In the genomic region with DNA sequence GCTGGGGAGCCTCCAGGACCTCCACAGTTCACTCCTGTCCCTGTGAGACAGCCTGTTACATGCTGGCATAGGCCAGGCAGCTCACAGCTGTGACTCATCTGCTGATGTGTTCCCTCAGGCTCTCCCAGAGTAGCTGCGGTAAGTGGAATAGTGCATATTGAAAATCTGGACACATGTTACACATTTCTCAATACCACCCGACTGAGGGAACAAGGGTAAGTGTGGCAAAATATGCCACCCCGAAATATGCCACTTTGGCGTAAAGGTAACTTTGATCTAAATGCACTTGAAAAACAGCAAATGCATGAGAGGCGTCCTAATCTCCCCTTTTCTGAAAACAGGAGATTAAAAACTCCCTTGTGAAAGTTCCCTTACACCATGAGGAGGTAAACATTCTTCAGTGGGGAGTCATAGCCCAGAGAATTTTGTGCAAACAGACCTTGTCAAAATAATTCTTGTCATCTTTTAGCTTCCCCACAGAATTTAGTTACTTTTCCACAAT, we compare ENCODE assay signal across 10 cellular contexts.
A peak's percentile ranks its signal among the peaks of the same experiment; 100 is the strongest.
DNase-seq lines count a peak whose midpoint lies in the region; ATAC-seq and TF ChIP-seq lines count a peak whose summit lies in the region.
"Had no signal": no experiment of that assay in that cellular context is flagged by ENCODE, and none has a peak within 500 bp of the region (broad histone marks: within the 10 kb centered on the region; RNA-seq: fewer than 3 reads in every experiment).

No MANE protein-coding gene starts in this region.

- no peaks in the 10 kb centered on the region for H4K20me1 ChIP-seq in smooth muscle cell (ENCODE audit: low read depth)

- peak; percentile 67 to 97 (median 89) for ATAC-seq in heart left ventricle

- DNase-seq in adipocyte (ENCODE audit: low read depth) (peak; percentile 96), heart left ventricle (peak in 3 of 5 donors; percentile 40 to 58 (median 50)), smooth muscle cell (lab: John Stamatoyannopoulos, UW; ENCODE audit: unreplicated experiment) (no peak), NCI-H2081 (lab: John Stamatoyannopoulos, UW) (no peak), NCI-H2171 (lab: John Stamatoyannopoulos, UW) (no peak), HEK293T (ENCODE audit: extremely low spot score) (no peak), T-helper 1 cell (no peak)
- DNase-seq: Karpas-422, transverse colon had no signal

- TF ChIP-seq CTCF in HEK293 (tag by site-specific recombination; IDR thresholded peaks at IDR 0.05), result no peak
- no peak for TF ChIP-seq CTCF in heart left ventricle (IDR thresholded peaks at IDR 0.05)
- TF ChIP-seq CTCF in smooth muscle cell (IDR thresholded peaks at IDR 0.05; ENCODE audit: borderline replicate concordance, insufficient read depth, poor library complexity, severe bottlenecking), result no peak

- POLR2A ChIA-PET in HEK293 (lab: Yijun Ruan, JAX), result no interaction called here
- POLR2A ChIA-PET in HEK293T (lab: Yijun Ruan, JAX), result no interaction called here

- H3K4me2 ChIP-seq in smooth muscle cell, result peak overlapping the region; percentile 82

- H3F3A ChIP-seq in smooth muscle cell (ENCODE audit: low read depth), result peaks cover 14% of the 10 kb centered on the region

- H3K9me3 ChIP-seq in HEK293 (ENCODE audit: control insufficient read depth, insufficient read depth, low read depth, low read length) (no peaks in the 10 kb centered on the region), adipocyte (ENCODE audit: control insufficient read depth, low read length) (no peaks in the 10 kb centered on the region), heart left ventricle (no peaks in the 10 kb centered on the region), smooth muscle cell (replicated peaks; ENCODE audit: low read depth) (no peaks in the 10 kb centered on the region)
- H3K9me3 ChIP-seq: transverse colon had no signal

- H3K4me1 ChIP-seq in HEK293 (ENCODE audit: control insufficient read depth, insufficient read depth, low read length) (no peaks in the 10 kb centered on the region), adipocyte (ENCODE audit: control insufficient read depth, insufficient read depth, low read length) (peaks cover 31% of the 10 kb centered on the region), heart left ventricle (no peaks in the 10 kb centered on the region), smooth muscle cell (ENCODE audit: low read depth) (peaks cover 8% of the 10 kb centered on the region)
- H3K4me1 ChIP-seq: transverse colon had no signal

- intact Hi-C loops in heart left ventricle (cut with DNase I), result loop anchor here in 5 of 10 donors (10.0 kb wide), 5 partner anchors 57 to 447 kb away; no protein-coding TSS in a partner anchor

- H3K36me3 ChIP-seq in HEK293 (ENCODE audit: control insufficient read depth in 2 of 2, insufficient read depth in 1 of 2, low read length in 2 of 2) (no peaks in the 10 kb centered on the region), adipocyte (ENCODE audit: control insufficient read depth, insufficient read depth, low read length, severe bottlenecking) (no peaks in the 10 kb centered on the region), heart left ventricle (no peaks in the 10 kb centered on the region), smooth muscle cell (ENCODE audit: low read depth) (no peaks in the 10 kb centered on the region)
- H3K36me3 ChIP-seq: transverse colon had no signal

- H3K79me2 ChIP-seq in smooth muscle cell (ENCODE audit: low read depth), result no peaks in the 10 kb centered on the region

- WGBS in heart left ventricle, 4 donors, result 70 to 77% (median 76%) methylated on average over 5 of the region's 5 CpGs
- WGBS in smooth muscle cell (ENCODE audit: low lambda C conversion rate), result 28% methylated on average over 5 of the region's 5 CpGs

- CTCF ChIA-PET in HEK293 (lab: Yijun Ruan, JAX), result interaction anchor here (0.7 to 1.5 kb wide), 3 partner anchors 26 to 776 kb away, joined by 3 to 4 read pairs (median 3); a partner anchor contains a TSS
- CTCF ChIA-PET in HEK293T (lab: Yijun Ruan, JAX), result no interaction called here

- H3K27ac ChIP-seq in HEK293 (ENCODE audit: extremely low read depth, low read depth, low read length), result no peak overlapping the region
- H3K27ac ChIP-seq in heart left ventricle, result no peak overlapping the region
- H3K27ac ChIP-seq in smooth muscle cell (ENCODE audit: low read depth), result peak overlapping the region; percentile 87
- H3K27ac ChIP-seq: transverse colon had no signal

- no peak for TF ChIP-seq POLR2A in heart left ventricle (IDR thresholded peaks at IDR 0.05)

- H3K27me3 ChIP-seq in adipocyte (replicated peaks; ENCODE audit: control insufficient read depth, insufficient read depth, low read length), result no peaks in the 10 kb centered on the region
- no peaks in the 10 kb centered on the region for H3K27me3 ChIP-seq in heart left ventricle
- no peaks in the 10 kb centered on the region for H3K27me3 ChIP-seq in smooth muscle cell (ENCODE audit: low read depth)
- H3K27me3 ChIP-seq: transverse colon had no signal

- H2AFZ ChIP-seq in smooth muscle cell (ENCODE audit: low read depth), result no peak overlapping the region

- H3K9ac ChIP-seq in adipocyte (ENCODE audit: low read length) (peak overlapping the region; percentile 75), smooth muscle cell (ENCODE audit: low read depth) (peak overlapping the region; percentile 1)

- no peak overlapping the region for H3K4me3 ChIP-seq in HEK293 (ENCODE audit: low read depth, low read length)
- peak overlapping the region; percentile 41 for H3K4me3 ChIP-seq in adipocyte (ENCODE audit: low read length)
- no peak overlapping the region for H3K4me3 ChIP-seq in heart left ventricle
- H3K4me3 ChIP-seq in smooth muscle cell, result peak overlapping the region; percentile 26
- H3K4me3 ChIP-seq: transverse colon had no signal

TF ChIP-seq in HEK293, 187 proteins besides CTCF, POLR2A, EP300 and RAD21:
- TF ChIP-seq ZNF548 (tag by site-specific recombination; IDR thresholded peaks at IDR 0.05), result no peak
- TF ChIP-seq SCRT2 (tag by site-specific recombination; IDR thresholded peaks at IDR 0.05), result 0 out of 2 replicates have a peak, but pooled peaks have one; percentile 17
TF ChIP-seq in HEK293: peak in this region for 1.

TF ChIP-seq in HEK293T, 16 proteins besides CTCF, POLR2A, EP300 and RAD21:
- no peak for TF ChIP-seq CTBP1 (IDR thresholded peaks at IDR 0.05; ENCODE audit: borderline replicate concordance)
- TF ChIP-seq BHLHE40 (IDR thresholded peaks at IDR 0.05; ENCODE audit: borderline replicate concordance), result no peak
- TF ChIP-seq SUZ12 (IDR thresholded peaks at IDR 0.05), result no peak
- TF ChIP-seq NFRKB (IDR thresholded peaks at IDR 0.05), result no peak

Comparison
In these comparisons a context has a peak if more than half of its experiments do, and no peak if none do; other contexts are left out.
1. H3K4me3 ChIP-seq: peak in adipocyte (single experiment) and smooth muscle cell (single experiment); none in HEK293 (single experiment) and heart left ventricle (0 of 12).
2. DNase-seq: peak in adipocyte (single experiment) and heart left ventricle (3 of 5); none in smooth muscle cell (single experiment), NCI-H2081 (0 of 2), NCI-H2171 (single experiment), HEK293T (single experiment) and T-helper 1 cell (0 of 5).